1 cellular context compared by ENCODE assay signal in the genomic region with DNA sequence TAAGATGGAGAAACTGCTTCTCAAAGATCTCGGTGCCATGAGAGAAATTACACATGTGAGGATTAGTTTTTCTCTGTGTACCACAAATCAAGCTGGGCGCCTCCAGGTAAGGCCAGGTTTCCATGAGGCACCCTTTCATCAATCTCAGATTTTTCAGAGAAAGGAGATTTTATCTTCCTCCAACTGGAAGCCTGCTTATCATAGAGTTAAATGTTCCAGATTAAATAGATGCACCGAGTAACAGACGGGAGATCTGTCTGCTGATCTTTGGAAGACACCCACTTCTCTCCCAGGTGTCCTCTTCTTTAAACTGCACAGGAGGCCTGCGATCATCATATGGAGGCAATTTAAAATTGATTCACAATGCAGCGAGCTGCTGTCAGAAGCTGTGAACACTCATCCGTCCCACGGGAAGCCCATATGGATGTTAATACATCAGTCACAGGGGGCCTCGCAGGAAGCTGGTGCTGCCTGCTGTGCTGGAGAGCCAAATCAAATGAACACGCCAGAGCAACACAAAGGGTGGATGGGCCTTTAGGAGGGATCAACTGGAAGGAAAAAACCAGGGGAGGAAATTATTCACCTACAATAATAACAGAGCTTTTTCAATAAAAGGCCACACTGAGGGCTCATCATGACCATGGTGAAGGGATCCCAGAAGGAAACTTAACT.
A peak's percentile ranks its signal among the peaks of the same experiment; 100 is the strongest.
TF ChIP-seq lines count a peak whose summit lies in the region.

No MANE protein-coding gene starts in this region.

TF ChIP-seq in WTC11, 78 proteins besides CTCF, POLR2A, EP300 and RAD21 (continued from another document and continues in another):
- TF ChIP-seq, protein P1, sequence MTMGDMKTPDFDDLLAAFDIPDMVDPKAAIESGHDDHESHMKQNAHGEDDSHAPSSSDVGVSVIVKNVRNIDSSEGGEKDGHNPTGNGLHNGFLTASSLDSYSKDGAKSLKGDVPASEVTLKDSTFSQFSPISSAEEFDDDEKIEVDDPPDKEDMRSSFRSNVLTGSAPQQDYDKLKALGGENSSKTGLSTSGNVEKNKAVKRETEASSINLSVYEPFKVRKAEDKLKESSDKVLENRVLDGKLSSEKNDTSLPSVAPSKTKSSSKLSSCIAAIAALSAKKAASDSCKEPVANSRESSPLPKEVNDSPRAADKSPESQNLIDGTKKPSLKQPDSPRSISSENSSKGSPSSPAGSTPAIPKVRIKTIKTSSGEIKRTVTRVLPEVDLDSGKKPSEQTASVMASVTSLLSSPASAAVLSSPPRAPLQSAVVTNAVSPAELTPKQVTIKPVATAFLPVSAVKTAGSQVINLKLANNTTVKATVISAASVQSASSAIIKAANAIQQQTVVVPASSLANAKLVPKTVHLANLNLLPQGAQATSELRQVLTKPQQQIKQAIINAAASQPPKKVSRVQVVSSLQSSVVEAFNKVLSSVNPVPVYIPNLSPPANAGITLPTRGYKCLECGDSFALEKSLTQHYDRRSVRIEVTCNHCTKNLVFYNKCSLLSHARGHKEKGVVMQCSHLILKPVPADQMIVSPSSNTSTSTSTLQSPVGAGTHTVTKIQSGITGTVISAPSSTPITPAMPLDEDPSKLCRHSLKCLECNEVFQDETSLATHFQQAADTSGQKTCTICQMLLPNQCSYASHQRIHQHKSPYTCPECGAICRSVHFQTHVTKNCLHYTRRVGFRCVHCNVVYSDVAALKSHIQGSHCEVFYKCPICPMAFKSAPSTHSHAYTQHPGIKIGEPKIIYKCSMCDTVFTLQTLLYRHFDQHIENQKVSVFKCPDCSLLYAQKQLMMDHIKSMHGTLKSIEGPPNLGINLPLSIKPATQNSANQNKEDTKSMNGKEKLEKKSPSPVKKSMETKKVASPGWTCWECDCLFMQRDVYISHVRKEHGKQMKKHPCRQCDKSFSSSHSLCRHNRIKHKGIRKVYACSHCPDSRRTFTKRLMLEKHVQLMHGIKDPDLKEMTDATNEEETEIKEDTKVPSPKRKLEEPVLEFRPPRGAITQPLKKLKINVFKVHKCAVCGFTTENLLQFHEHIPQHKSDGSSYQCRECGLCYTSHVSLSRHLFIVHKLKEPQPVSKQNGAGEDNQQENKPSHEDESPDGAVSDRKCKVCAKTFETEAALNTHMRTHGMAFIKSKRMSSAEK (CRISPR knock-in tag; IDR thresholded peaks at IDR 0.05; ENCODE audit: borderline replicate concordance) = no peak
- TF ChIP-seq JAZF1 (CRISPR knock-in tag; IDR thresholded peaks at IDR 0.05) = no peak
- TF ChIP-seq, protein P2, sequence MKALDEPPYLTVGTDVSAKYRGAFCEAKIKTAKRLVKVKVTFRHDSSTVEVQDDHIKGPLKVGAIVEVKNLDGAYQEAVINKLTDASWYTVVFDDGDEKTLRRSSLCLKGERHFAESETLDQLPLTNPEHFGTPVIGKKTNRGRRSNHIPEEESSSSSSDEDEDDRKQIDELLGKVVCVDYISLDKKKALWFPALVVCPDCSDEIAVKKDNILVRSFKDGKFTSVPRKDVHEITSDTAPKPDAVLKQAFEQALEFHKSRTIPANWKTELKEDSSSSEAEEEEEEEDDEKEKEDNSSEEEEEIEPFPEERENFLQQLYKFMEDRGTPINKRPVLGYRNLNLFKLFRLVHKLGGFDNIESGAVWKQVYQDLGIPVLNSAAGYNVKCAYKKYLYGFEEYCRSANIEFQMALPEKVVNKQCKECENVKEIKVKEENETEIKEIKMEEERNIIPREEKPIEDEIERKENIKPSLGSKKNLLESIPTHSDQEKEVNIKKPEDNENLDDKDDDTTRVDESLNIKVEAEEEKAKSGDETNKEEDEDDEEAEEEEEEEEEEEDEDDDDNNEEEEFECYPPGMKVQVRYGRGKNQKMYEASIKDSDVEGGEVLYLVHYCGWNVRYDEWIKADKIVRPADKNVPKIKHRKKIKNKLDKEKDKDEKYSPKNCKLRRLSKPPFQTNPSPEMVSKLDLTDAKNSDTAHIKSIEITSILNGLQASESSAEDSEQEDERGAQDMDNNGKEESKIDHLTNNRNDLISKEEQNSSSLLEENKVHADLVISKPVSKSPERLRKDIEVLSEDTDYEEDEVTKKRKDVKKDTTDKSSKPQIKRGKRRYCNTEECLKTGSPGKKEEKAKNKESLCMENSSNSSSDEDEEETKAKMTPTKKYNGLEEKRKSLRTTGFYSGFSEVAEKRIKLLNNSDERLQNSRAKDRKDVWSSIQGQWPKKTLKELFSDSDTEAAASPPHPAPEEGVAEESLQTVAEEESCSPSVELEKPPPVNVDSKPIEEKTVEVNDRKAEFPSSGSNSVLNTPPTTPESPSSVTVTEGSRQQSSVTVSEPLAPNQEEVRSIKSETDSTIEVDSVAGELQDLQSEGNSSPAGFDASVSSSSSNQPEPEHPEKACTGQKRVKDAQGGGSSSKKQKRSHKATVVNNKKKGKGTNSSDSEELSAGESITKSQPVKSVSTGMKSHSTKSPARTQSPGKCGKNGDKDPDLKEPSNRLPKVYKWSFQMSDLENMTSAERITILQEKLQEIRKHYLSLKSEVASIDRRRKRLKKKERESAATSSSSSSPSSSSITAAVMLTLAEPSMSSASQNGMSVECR (CRISPR knock-in tag; IDR thresholded peaks at IDR 0.05; ENCODE audit: borderline replicate concordance) = peak; percentile 87; the same call in 1 of the 2 replicates
- TF ChIP-seq FOXK1 (CRISPR knock-in tag; IDR thresholded peaks at IDR 0.05) = peak; percentile 53; the same call in 1 of the 2 replicates
- TF ChIP-seq ETV6 (CRISPR knock-in tag; IDR thresholded peaks at IDR 0.05) = peak; percentile 94
- no peak for TF ChIP-seq NFATC4 (CRISPR knock-in tag; IDR thresholded peaks at IDR 0.05)
- 0 out of 2 replicates have a peak, but pooled peaks have one; percentile 36 for TF ChIP-seq ESRRA (CRISPR knock-in tag; IDR thresholded peaks at IDR 0.05; ENCODE audit: borderline replicate concordance)
- no peak; the same call in 1 of the 2 replicates for TF ChIP-seq TP53 (CRISPR knock-in tag; IDR thresholded peaks at IDR 0.05)
- TF ChIP-seq, protein P3, sequence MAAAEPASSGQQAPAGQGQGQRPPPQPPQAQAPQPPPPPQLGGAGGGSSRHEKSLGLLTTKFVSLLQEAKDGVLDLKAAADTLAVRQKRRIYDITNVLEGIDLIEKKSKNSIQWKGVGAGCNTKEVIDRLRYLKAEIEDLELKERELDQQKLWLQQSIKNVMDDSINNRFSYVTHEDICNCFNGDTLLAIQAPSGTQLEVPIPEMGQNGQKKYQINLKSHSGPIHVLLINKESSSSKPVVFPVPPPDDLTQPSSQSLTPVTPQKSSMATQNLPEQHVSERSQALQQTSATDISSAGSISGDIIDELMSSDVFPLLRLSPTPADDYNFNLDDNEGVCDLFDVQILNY (CRISPR knock-in tag; IDR thresholded peaks at IDR 0.05) = 0 out of 2 replicates have a peak, but pooled peaks have one; percentile 34
- no peak for TF ChIP-seq GTF2I (CRISPR knock-in tag; conservative IDR thresholded peaks at IDR 0.05)
- TF ChIP-seq CBFB (CRISPR knock-in tag; IDR thresholded peaks at IDR 0.05; ENCODE audit: low read depth) = no peak
- TF ChIP-seq, protein P4, sequence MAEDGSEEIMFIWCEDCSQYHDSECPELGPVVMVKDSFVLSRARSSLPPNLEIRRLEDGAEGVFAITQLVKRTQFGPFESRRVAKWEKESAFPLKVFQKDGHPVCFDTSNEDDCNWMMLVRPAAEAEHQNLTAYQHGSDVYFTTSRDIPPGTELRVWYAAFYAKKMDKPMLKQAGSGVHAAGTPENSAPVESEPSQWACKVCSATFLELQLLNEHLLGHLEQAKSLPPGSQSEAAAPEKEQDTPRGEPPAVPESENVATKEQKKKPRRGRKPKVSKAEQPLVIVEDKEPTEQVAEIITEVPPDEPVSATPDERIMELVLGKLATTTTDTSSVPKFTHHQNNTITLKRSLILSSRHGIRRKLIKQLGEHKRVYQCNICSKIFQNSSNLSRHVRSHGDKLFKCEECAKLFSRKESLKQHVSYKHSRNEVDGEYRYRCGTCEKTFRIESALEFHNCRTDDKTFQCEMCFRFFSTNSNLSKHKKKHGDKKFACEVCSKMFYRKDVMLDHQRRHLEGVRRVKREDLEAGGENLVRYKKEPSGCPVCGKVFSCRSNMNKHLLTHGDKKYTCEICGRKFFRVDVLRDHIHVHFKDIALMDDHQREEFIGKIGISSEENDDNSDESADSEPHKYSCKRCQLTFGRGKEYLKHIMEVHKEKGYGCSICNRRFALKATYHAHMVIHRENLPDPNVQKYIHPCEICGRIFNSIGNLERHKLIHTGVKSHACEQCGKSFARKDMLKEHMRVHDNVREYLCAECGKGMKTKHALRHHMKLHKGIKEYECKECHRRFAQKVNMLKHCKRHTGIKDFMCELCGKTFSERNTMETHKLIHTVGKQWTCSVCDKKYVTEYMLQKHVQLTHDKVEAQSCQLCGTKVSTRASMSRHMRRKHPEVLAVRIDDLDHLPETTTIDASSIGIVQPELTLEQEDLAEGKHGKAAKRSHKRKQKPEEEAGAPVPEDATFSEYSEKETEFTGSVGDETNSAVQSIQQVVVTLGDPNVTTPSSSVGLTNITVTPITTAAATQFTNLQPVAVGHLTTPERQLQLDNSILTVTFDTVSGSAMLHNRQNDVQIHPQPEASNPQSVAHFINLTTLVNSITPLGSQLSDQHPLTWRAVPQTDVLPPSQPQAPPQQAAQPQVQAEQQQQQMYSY (CRISPR knock-in tag; IDR thresholded peaks at IDR 0.05) = no peak
- TF ChIP-seq ATF1 (CRISPR knock-in tag; IDR thresholded peaks at IDR 0.05) = 0 out of 2 replicates have a peak, but pooled peaks have one; percentile 46
- TF ChIP-seq, protein P5, sequence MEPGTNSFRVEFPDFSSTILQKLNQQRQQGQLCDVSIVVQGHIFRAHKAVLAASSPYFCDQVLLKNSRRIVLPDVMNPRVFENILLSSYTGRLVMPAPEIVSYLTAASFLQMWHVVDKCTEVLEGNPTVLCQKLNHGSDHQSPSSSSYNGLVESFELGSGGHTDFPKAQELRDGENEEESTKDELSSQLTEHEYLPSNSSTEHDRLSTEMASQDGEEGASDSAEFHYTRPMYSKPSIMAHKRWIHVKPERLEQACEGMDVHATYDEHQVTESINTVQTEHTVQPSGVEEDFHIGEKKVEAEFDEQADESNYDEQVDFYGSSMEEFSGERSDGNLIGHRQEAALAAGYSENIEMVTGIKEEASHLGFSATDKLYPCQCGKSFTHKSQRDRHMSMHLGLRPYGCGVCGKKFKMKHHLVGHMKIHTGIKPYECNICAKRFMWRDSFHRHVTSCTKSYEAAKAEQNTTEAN (CRISPR knock-in tag; IDR thresholded peaks at IDR 0.05) = peak; percentile 48; the same call in 1 of the 2 replicates
- TF ChIP-seq RORB (CRISPR knock-in tag; IDR thresholded peaks at IDR 0.05) = no peak
- TF ChIP-seq TEAD4 (CRISPR knock-in tag; IDR thresholded peaks at IDR 0.05) = no peak
- TF ChIP-seq, protein P6, sequence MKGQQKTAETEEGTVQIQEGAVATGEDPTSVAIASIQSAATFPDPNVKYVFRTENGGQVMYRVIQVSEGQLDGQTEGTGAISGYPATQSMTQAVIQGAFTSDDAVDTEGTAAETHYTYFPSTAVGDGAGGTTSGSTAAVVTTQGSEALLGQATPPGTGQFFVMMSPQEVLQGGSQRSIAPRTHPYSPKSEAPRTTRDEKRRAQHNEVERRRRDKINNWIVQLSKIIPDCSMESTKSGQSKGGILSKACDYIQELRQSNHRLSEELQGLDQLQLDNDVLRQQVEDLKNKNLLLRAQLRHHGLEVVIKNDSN (CRISPR knock-in tag; IDR thresholded peaks at IDR 0.05) = no peak; the same call in 1 of the 2 replicates
- TF ChIP-seq, protein P7, sequence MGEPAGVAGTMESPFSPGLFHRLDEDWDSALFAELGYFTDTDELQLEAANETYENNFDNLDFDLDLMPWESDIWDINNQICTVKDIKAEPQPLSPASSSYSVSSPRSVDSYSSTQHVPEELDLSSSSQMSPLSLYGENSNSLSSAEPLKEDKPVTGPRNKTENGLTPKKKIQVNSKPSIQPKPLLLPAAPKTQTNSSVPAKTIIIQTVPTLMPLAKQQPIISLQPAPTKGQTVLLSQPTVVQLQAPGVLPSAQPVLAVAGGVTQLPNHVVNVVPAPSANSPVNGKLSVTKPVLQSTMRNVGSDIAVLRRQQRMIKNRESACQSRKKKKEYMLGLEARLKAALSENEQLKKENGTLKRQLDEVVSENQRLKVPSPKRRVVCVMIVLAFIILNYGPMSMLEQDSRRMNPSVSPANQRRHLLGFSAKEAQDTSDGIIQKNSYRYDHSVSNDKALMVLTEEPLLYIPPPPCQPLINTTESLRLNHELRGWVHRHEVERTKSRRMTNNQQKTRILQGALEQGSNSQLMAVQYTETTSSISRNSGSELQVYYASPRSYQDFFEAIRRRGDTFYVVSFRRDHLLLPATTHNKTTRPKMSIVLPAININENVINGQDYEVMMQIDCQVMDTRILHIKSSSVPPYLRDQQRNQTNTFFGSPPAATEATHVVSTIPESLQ (CRISPR knock-in tag; IDR thresholded peaks at IDR 0.05) = no peak
- TF ChIP-seq SP1 (CRISPR knock-in tag; conservative IDR thresholded peaks at IDR 0.05) = no peak
- TF ChIP-seq ZNF232 (CRISPR knock-in tag; IDR thresholded peaks at IDR 0.05) = no peak
- TF ChIP-seq, protein P8, sequence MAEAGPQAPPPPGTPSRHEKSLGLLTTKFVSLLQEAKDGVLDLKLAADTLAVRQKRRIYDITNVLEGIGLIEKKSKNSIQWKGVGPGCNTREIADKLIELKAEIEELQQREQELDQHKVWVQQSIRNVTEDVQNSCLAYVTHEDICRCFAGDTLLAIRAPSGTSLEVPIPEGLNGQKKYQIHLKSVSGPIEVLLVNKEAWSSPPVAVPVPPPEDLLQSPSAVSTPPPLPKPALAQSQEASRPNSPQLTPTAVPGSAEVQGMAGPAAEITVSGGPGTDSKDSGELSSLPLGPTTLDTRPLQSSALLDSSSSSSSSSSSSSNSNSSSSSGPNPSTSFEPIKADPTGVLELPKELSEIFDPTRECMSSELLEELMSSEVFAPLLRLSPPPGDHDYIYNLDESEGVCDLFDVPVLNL (CRISPR knock-in tag; IDR thresholded peaks at IDR 0.05; ENCODE audit: borderline replicate concordance, low read depth) = no peak
- TF ChIP-seq, protein P9, sequence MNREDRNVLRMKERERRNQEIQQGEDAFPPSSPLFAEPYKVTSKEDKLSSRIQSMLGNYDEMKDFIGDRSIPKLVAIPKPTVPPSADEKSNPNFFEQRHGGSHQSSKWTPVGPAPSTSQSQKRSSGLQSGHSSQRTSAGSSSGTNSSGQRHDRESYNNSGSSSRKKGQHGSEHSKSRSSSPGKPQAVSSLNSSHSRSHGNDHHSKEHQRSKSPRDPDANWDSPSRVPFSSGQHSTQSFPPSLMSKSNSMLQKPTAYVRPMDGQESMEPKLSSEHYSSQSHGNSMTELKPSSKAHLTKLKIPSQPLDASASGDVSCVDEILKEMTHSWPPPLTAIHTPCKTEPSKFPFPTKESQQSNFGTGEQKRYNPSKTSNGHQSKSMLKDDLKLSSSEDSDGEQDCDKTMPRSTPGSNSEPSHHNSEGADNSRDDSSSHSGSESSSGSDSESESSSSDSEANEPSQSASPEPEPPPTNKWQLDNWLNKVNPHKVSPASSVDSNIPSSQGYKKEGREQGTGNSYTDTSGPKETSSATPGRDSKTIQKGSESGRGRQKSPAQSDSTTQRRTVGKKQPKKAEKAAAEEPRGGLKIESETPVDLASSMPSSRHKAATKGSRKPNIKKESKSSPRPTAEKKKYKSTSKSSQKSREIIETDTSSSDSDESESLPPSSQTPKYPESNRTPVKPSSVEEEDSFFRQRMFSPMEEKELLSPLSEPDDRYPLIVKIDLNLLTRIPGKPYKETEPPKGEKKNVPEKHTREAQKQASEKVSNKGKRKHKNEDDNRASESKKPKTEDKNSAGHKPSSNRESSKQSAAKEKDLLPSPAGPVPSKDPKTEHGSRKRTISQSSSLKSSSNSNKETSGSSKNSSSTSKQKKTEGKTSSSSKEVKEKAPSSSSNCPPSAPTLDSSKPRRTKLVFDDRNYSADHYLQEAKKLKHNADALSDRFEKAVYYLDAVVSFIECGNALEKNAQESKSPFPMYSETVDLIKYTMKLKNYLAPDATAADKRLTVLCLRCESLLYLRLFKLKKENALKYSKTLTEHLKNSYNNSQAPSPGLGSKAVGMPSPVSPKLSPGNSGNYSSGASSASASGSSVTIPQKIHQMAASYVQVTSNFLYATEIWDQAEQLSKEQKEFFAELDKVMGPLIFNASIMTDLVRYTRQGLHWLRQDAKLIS (CRISPR knock-in tag; IDR thresholded peaks at IDR 0.05; ENCODE audit: borderline replicate concordance) = no peak
- TF ChIP-seq, protein P10, sequence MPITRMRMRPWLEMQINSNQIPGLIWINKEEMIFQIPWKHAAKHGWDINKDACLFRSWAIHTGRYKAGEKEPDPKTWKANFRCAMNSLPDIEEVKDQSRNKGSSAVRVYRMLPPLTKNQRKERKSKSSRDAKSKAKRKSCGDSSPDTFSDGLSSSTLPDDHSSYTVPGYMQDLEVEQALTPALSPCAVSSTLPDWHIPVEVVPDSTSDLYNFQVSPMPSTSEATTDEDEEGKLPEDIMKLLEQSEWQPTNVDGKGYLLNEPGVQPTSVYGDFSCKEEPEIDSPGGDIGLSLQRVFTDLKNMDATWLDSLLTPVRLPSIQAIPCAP (CRISPR knock-in tag; IDR thresholded peaks at IDR 0.05) = peak; percentile 33; the same call in 1 of the 2 replicates
